In the genomic region with DNA sequence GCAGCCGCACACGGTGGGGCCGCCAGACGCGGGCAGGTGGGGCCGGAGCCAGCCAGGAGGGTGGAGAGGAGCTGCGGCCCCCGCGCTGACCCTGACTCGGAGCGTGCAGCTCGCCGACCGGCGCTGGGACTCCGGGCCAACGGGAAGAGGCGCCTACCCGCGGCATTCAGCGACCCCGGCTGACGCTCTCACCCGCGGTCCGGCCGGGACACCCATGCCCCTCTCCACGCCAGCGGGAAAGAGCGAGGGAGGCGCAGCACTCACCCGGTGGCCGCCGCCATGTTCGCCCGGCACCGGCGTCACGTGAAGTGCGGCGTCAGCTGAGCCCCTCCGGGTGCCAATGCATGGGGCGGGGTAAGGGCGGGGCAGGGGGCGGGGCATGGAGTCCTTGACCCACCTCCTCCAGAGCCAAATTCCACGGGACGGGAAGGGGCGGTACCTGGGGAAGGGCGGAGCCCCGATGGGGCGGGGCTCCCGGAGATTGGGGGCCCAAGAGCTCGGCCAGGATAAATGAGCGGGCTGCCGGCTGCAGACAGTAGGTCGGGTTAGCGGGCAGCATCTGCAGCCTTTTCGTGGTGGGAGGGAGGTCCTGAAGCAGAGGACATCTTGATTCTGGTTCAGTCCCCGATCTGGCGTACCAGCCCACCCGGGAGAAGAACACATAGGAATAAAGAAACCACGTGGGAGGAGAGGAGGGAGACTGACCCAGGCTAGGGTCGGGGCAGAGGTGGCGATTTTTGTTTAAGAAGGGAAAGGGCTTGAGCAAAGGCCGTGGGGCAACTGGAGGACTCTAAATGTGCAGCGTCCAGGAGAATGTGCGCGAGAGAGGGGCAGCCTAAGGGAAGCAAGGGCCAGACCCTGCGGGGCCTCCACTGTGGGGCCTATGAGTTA, we compare ENCODE assay signal across 8 cellular contexts.
A peak's percentile ranks its signal among the peaks of the same experiment; 100 is the strongest.
DNase-seq lines count a peak whose midpoint lies in the region; ATAC-seq and TF ChIP-seq lines count a peak whose summit lies in the region.

A gene (minus strand): TSS at position 312 of the 891 bp plus-strand sequence. CDS start 31 bp downstream, at position 281.

- in situ Hi-C loops in astrocyte of the cerebellum (cut with HindIII; ENCODE audit: low sequenced_read_pairs), result no loop called here

- peak; percentile 36 for DNase-seq in NCI-H187 treated with DMSO at 0.1 percent for 48 hours (lab: John Stamatoyannopoulos, UW)
- peak; percentile 71 for DNase-seq in T-helper 9 cell
- DNase-seq in astrocyte of the cerebellum (ENCODE audit: low read depth), result peak; percentile 72
- DNase-seq in hippocampal formation (lab: John Stamatoyannopoulos, UW), result peak; percentile 87 to 92
- DNase-seq in retinal pigment epithelial cell (ENCODE audit: low read depth), result peak; percentile 41
- no peak for DNase-seq in NCI-H1048 (lab: John Stamatoyannopoulos, UW)

- TF ChIP-seq CTCF in astrocyte of the cerebellum (IDR thresholded peaks at IDR 0.05; ENCODE audit: low read depth, low read length, missing control alignments), result no peak
- TF ChIP-seq CTCF in retinal pigment epithelial cell (conservative IDR thresholded peaks at IDR 0.05; ENCODE audit: low read depth, low read length), result no peak

- ATAC-seq in HG02884 (IDR thresholded peaks at IDR 0.05; ENCODE audit: unreplicated experiment), result peak; percentile 89

- peak within 1 kb of the TSS; percentile 92 for H3K4me3 ChIP-seq in astrocyte of the cerebellum (ENCODE audit: low read depth, low read length)
- peak within 1 kb of the TSS; percentile 75 for H3K4me3 ChIP-seq in retinal pigment epithelial cell (ENCODE audit: low read length)

- peak; percentile 85 for TF ChIP-seq POLR2A in GM15510 (IDR thresholded peaks at IDR 0.05; ENCODE audit: borderline replicate concordance, extremely low read depth, insufficient read length)
